8 cellular contexts compared by ENCODE assay signal in genomic region chr20:36573103-36573797, GRCh38. TPM values are rescaled to one million over a fixed set of nuclear protein-coding genes. Genes with fewer than 3 reads are reported as not detected.
A peak's percentile ranks its signal among the peaks of the same experiment; 100 is the strongest.
DNase-seq lines count a peak whose midpoint lies in the region; ATAC-seq, FAIRE-seq and TF ChIP-seq lines count a peak whose summit lies in the region.

TGIF2 (plus strand) TSS chr20:36573597; CDS start chr20:36578775, 5,178 bp downstream.

- H3K4me1 ChIP-seq in pancreas (peaks cover 6% of the 10 kb centered on the region in 3 donors), tibial nerve (peaks cover 0 to 44% (median 19%) of the 10 kb centered on the region in 4 donors)

- FAIRE-seq in pancreas (lab: Jason Lieb, UNC), result no peak

- H3K36me3 Mint-ChIP-seq in IgD-negative memory B cell, result peaks cover 4% of the 10 kb centered on the region
- H3K36me3 Mint-ChIP-seq in activated naive CD4-positive, alpha-beta T cell treated with anti-CD3 and anti-CD28 coated beads, Interleukin-2, amount 50 U/mL, for 24 hours, result peaks cover 2% of the 10 kb centered on the region

- H3K27me3 Mint-ChIP-seq in IgD-negative memory B cell, result no peaks in the 10 kb centered on the region
- H3K27me3 Mint-ChIP-seq in activated naive CD4-positive, alpha-beta T cell treated with anti-CD3 and anti-CD28 coated beads, Interleukin-2, amount 50 U/mL, for 24 hours, result no peaks in the 10 kb centered on the region

- no peaks in the 10 kb centered on the region for H3K9me3 ChIP-seq in pancreas
- no peaks in the 10 kb centered on the region for H3K9me3 ChIP-seq in tibial nerve

- 5 to 8% methylated on average over 51 to 80 of the region's 80 CpGs for WGBS in pancreas, 2 donors
- 5% methylated on average over 24 to 27 of the region's 80 CpGs for WGBS in tibial nerve, 2 donors

- H3K36me3 ChIP-seq in pancreas, result no peaks in the 10 kb centered on the region
- no peaks in the 10 kb centered on the region for H3K36me3 ChIP-seq in tibial nerve

- TF ChIP-seq POLR2A in tibial nerve (IDR thresholded peaks at IDR 0.05), result peak; percentile 29 to 72

- DNase-seq in DMS53 (lab: John Stamatoyannopoulos, UW) (peak; percentile 91), SKM-1 treated with dmso at 0.1 percent for 144 hours (lab: John Stamatoyannopoulos, UW; ENCODE audit: unreplicated experiment) (peak; percentile 60), glomerular endothelial cell (ENCODE audit: extremely low read depth, low read depth, low spot score) (no peak), pancreas (peak; percentile 82 to 90 (median 85)), tibial nerve (ENCODE audit: low spot score in 2 of 2) (peak; percentile 61 to 72)

- peak within 1 kb of the TSS; percentile 97 to 100 (median 99) for H3K27ac Mint-ChIP-seq in IgD-negative memory B cell
- peak within 1 kb of the TSS; percentile 100 for H3K27ac Mint-ChIP-seq in activated naive CD4-positive, alpha-beta T cell treated with anti-CD3 and anti-CD28 coated beads, Interleukin-2, amount 50 U/mL, for 24 hours

- H3K27ac ChIP-seq in pancreas (peak within 1 kb of the TSS; percentile 89 to 93 (median 90)), tibial nerve (peak within 1 kb of the TSS; percentile 97 to 99 (median 98))

- H3K4me3 Mint-ChIP-seq in IgD-negative memory B cell, result peak within 1 kb of the TSS; percentile 95 to 97 (median 96)
- H3K4me3 Mint-ChIP-seq in activated naive CD4-positive, alpha-beta T cell treated with anti-CD3 and anti-CD28 coated beads, Interleukin-2, amount 50 U/mL, for 24 hours, result peak within 1 kb of the TSS; percentile 100

- TF ChIP-seq CTCF in pancreas (IDR thresholded peaks at IDR 0.05) (no peak), tibial nerve (IDR thresholded peaks at IDR 0.05) (peak in 2 of 5 experiments; percentile 4 to 22)

- TF ChIP-seq EP300 in tibial nerve (IDR thresholded peaks at IDR 0.05), result peak in 1 of 2 donors; percentile 77

- H3K27me3 ChIP-seq in pancreas (no peaks in the 10 kb centered on the region), tibial nerve (no peaks in the 10 kb centered on the region)

- H3K9me3 Mint-ChIP-seq in IgD-negative memory B cell, result no peaks in the 10 kb centered on the region
- no peaks in the 10 kb centered on the region for H3K9me3 Mint-ChIP-seq in activated naive CD4-positive, alpha-beta T cell treated with anti-CD3 and anti-CD28 coated beads, Interleukin-2, amount 50 U/mL, for 24 hours

- peaks cover 17 to 30% (median 28%) of the 10 kb centered on the region in 3 donors for H3K4me1 Mint-ChIP-seq in IgD-negative memory B cell
- H3K4me1 Mint-ChIP-seq in activated naive CD4-positive, alpha-beta T cell treated with anti-CD3 and anti-CD28 coated beads, Interleukin-2, amount 50 U/mL, for 24 hours, result peaks cover 37% of the 10 kb centered on the region

- H3K4me3 ChIP-seq in pancreas, result peak within 1 kb of the TSS; percentile 63 to 84 (median 82)
- peak within 1 kb of the TSS; percentile 82 to 98 (median 92) for H3K4me3 ChIP-seq in tibial nerve

- ATAC-seq in GM21515 (IDR thresholded peaks at IDR 0.05; ENCODE audit: unreplicated experiment), result peak; percentile 66
- peak; percentile 71 to 86 (median 84) for ATAC-seq in pancreas

- intact Hi-C loops in pancreas (cut with DNase I), result no loop called here

RNA-seq across cellular contexts. Expression of gene TGIF2, which starts in this region (rescaled TPM):
- polyA plus RNA-seq in IgD-negative memory B cell (36.3 TPM), pancreas (1 to 10 TPM; 5.7 to 9.2 TPM)
- total RNA-seq in glomerular endothelial cell (22.2 and 32.6 TPM in 2 replicates), pancreas (10 to 100 TPM; 10.9 to 18.9 (median 14.5) TPM), tibial nerve (10 to 100 TPM; 13.2 to 27.7 (median 19.6) TPM)
